In the genomic region with DNA sequence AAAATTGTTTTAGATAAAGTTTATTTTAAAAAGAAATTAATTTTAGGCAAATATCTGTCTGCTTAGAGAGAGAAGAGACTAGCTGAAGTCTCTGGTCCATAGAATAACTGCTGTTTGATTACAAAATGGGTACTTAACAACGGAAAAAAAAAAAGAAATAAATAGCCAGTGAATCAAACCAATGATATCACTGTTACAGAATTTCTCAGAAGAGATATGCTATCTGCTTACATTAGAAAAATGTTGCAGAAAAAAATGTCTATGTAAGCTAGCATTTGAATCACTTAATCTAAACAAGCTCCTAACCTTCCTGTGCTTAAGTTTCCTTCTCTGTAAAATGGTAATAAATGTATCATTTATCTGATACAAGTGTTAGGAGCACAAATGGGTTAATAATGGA, we compare ENCODE assay signal across 30 cellular contexts.
"Had no signal": no experiment of that assay in that cellular context is flagged by ENCODE, and none has a peak within 500 bp of the region (broad histone marks: within the 10 kb centered on the region; RNA-seq: fewer than 3 reads in every experiment).

No MANE protein-coding gene starts in this region.

- H3K4me1 ChIP-seq: adrenal gland, ascending aorta, esophagus squamous epithelium had no signal

- H3K36me3 ChIP-seq: adrenal gland, ascending aorta, brain microvascular endothelial cell, esophagus squamous epithelium, WERI-Rb-1 had no signal

- ATAC-seq: activated CD4-positive, CD25-positive, alpha-beta regulatory T cell treated with anti-CD3 and anti-CD28 coated beads, Interleukin-2, amount 50 U/mL, for 24 hours; activated CD8-positive, alpha-beta T cell treated with anti-CD3 and anti-CD28 coated beads for 36 hours; activated T-cell treated with anti-CD3 and anti-CD28 coated beads, Interleukin-2, amount 50 U/mL, for 4 hours; activated T-helper 17 cell treated with anti-CD3 and anti-CD28 coated beads, Interleukin-2, amount 50 U/mL, for 72 hours; T-helper 17 cell had no signal

- H3K27ac ChIP-seq: adrenal gland, ascending aorta, brain microvascular endothelial cell, coronary artery, dorsolateral prefrontal cortex, epithelial cell of prostate, esophagus squamous epithelium, WERI-Rb-1 had no signal

- H3K9me3 ChIP-seq: adrenal gland, ascending aorta, esophagus squamous epithelium had no signal

- FAIRE-seq: bronchial epithelial cell, frontal cortex had no signal

- DNase-seq: activated B cell treated with CpG ODN at 0.5 μM for 24 hours; activated CD4-positive, alpha-beta T cell treated with anti-CD3 and anti-CD28 coated beads for 48 hours; activated CD4-positive, alpha-beta T cell treated with anti-CD3 and anti-CD28 coated beads, Interleukin-2, amount 50 U/mL, for 1 hour; activated CD4-positive, alpha-beta T cell treated with anti-CD3 and anti-CD28 coated beads, Interleukin-2, amount 50 U/mL, for 48 hours; activated CD8-positive, alpha-beta memory T cell treated with anti-CD3 and anti-CD28 coated beads for 24 hours; activated CD8-positive, alpha-beta T cell treated with anti-CD3 and anti-CD28 coated beads for 36 hours; activated effector memory CD4-positive, alpha-beta T cell treated with Interleukin-2 at 50 U/mL for 16 hours; activated gamma-delta T cell treated with Interleukin-2 at 50 U/mL for 16 hours; activated naive CD4-positive, alpha-beta T cell treated with anti-CD3 and anti-CD28 coated beads, Interleukin-2, amount 50 U/mL, for 16 hours; activated naive CD4-positive, alpha-beta T cell treated with Interleukin-2 at 50 U/mL for 16 hours; activated T-cell treated with anti-CD3 and anti-CD28 coated beads, Interleukin-2, amount 50 U/mL, for 4 hours; adrenal gland; brain microvascular endothelial cell; dorsolateral prefrontal cortex; effector memory CD4-positive, alpha-beta T cell; endodermal cell; esophagus squamous epithelium; foreskin fibroblast; head of caudate nucleus; T-helper 1 cell; T-helper 17 cell; T1000; WERI-Rb-1 had no signal

- H3K4me3 ChIP-seq: adrenal gland, ascending aorta, coronary artery, dorsolateral prefrontal cortex, esophagus squamous epithelium had no signal

- H3K27me3 ChIP-seq: adrenal gland, ascending aorta, brain microvascular endothelial cell, dorsolateral prefrontal cortex, esophagus squamous epithelium had no signal
